2 cellular contexts compared by ENCODE assay signal in the genomic region with DNA sequence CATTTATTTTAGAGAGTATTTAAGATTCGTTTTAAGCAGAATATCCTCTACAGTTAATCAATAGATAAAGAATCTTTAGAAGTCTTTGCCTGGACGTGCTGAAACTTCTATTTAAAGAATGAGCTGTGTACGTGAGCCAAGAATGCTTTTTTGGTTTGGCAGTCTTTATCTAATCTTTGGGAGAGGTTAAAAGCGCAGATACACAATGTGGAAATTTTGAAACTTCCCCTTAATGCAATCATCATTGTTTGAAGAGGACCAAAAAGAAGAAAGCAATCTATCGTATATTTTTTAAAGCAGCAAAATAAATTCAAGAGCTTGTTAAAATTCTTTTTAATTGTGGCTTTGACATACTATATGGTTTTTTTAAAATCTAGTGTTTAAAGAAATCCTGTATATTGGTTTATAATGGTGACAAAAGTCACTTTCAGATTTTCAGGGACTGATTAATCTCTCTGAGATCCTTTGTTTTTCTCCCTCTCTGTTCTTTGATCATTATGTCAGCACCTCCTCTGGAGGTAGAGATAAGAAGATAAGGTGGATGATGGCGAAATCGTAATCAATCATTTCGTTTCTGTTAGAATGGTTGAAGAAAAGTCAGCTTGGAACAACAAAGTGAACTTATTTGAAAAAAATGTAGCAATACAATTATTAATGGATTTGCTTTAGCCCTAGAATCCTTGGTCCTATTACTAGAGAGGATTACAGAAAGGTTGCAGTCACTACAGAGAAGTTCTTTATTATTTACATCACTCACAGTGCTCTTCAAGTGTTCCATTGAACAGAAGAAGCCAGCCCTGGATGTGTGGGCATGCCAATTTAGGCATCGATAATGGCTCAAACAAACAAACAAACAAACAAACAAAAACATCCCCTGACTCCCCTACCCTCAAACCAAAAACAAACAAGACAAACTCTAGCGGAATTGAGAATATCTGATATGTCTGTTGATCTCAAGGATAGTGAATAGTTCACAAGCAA.
A peak's percentile ranks its signal among the peaks of the same experiment; 100 is the strongest.
TF ChIP-seq lines count a peak whose summit lies in the region.

No MANE protein-coding gene starts in this region.

TF ChIP-seq in SK-N-SH treated with all-trans-retinoic acid at 6 μM for 48 hours, 23 proteins besides CTCF, POLR2A, EP300 and RAD21 (continued from another document and continues in another):
- TF ChIP-seq, protein P1, sequence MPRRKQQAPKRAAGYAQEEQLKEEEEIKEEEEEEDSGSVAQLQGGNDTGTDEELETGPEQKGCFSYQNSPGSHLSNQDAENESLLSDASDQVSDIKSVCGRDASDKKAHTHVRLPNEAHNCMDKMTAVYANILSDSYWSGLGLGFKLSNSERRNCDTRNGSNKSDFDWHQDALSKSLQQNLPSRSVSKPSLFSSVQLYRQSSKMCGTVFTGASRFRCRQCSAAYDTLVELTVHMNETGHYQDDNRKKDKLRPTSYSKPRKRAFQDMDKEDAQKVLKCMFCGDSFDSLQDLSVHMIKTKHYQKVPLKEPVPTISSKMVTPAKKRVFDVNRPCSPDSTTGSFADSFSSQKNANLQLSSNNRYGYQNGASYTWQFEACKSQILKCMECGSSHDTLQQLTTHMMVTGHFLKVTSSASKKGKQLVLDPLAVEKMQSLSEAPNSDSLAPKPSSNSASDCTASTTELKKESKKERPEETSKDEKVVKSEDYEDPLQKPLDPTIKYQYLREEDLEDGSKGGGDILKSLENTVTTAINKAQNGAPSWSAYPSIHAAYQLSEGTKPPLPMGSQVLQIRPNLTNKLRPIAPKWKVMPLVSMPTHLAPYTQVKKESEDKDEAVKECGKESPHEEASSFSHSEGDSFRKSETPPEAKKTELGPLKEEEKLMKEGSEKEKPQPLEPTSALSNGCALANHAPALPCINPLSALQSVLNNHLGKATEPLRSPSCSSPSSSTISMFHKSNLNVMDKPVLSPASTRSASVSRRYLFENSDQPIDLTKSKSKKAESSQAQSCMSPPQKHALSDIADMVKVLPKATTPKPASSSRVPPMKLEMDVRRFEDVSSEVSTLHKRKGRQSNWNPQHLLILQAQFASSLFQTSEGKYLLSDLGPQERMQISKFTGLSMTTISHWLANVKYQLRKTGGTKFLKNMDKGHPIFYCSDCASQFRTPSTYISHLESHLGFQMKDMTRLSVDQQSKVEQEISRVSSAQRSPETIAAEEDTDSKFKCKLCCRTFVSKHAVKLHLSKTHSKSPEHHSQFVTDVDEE (CRISPR knock-in tag; IDR thresholded peaks at IDR 0.05): no peak
- TF ChIP-seq PPARA (CRISPR knock-in tag; IDR thresholded peaks at IDR 0.05; ENCODE audit: borderline replicate concordance): no peak
- TF ChIP-seq SNAI2 (CRISPR knock-in tag; IDR thresholded peaks at IDR 0.05): no peak
- TF ChIP-seq ISL1 (CRISPR knock-in tag; IDR thresholded peaks at IDR 0.05): peak; percentile 100
- TF ChIP-seq, protein P2, sequence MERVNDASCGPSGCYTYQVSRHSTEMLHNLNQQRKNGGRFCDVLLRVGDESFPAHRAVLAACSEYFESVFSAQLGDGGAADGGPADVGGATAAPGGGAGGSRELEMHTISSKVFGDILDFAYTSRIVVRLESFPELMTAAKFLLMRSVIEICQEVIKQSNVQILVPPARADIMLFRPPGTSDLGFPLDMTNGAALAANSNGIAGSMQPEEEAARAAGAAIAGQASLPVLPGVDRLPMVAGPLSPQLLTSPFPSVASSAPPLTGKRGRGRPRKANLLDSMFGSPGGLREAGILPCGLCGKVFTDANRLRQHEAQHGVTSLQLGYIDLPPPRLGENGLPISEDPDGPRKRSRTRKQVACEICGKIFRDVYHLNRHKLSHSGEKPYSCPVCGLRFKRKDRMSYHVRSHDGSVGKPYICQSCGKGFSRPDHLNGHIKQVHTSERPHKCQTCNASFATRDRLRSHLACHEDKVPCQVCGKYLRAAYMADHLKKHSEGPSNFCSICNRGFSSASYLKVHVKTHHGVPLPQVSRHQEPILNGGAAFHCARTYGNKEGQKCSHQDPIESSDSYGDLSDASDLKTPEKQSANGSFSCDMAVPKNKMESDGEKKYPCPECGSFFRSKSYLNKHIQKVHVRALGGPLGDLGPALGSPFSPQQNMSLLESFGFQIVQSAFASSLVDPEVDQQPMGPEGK (CRISPR knock-in tag; IDR thresholded peaks at IDR 0.05; ENCODE audit: borderline replicate concordance): peak; percentile 70; the same call in 1 of the 2 replicates
- no peak for TF ChIP-seq OSR1 (CRISPR knock-in tag; IDR thresholded peaks at IDR 0.05)
- TF ChIP-seq GLIS3 (CRISPR knock-in tag; IDR thresholded peaks at IDR 0.05): no peak
- TF ChIP-seq, protein P3, sequence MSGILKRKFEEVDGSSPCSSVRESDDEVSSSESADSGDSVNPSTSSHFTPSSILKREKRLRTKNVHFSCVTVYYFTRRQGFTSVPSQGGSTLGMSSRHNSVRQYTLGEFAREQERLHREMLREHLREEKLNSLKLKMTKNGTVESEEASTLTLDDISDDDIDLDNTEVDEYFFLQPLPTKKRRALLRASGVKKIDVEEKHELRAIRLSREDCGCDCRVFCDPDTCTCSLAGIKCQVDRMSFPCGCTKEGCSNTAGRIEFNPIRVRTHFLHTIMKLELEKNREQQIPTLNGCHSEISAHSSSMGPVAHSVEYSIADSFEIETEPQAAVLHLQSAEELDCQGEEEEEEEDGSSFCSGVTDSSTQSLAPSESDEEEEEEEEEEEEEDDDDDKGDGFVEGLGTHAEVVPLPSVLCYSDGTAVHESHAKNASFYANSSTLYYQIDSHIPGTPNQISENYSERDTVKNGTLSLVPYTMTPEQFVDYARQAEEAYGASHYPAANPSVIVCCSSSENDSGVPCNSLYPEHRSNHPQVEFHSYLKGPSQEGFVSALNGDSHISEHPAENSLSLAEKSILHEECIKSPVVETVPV (CRISPR knock-in tag; IDR thresholded peaks at IDR 0.05): no peak
- TF ChIP-seq TOX (CRISPR knock-in tag; IDR thresholded peaks at IDR 0.05; ENCODE audit: borderline replicate concordance): 0 out of 2 replicates have a peak, but pooled peaks have one; percentile 20
- no peak for TF ChIP-seq TCF4 (CRISPR knock-in tag; IDR thresholded peaks at IDR 0.05; ENCODE audit: borderline replicate concordance)
- no peak for TF ChIP-seq ZNF70 (CRISPR knock-in tag; IDR thresholded peaks at IDR 0.05)
- TF ChIP-seq ZFP3 (CRISPR knock-in tag; IDR thresholded peaks at IDR 0.05): no peak
- no peak for TF ChIP-seq POU6F1 (CRISPR knock-in tag; IDR thresholded peaks at IDR 0.05; ENCODE audit: borderline replicate concordance, low read depth)
- no peak for TF ChIP-seq ZNF565 (CRISPR knock-in tag; conservative IDR thresholded peaks at IDR 0.05; ENCODE audit: low read depth)
- no peak for TF ChIP-seq ARNTL (CRISPR knock-in tag; IDR thresholded peaks at IDR 0.05; ENCODE audit: borderline replicate concordance, low read depth)

TF ChIP-seq in HepG2, 621 proteins besides CTCF, POLR2A, EP300 and RAD21 (continues in another document):
- TF ChIP-seq, protein P4, sequence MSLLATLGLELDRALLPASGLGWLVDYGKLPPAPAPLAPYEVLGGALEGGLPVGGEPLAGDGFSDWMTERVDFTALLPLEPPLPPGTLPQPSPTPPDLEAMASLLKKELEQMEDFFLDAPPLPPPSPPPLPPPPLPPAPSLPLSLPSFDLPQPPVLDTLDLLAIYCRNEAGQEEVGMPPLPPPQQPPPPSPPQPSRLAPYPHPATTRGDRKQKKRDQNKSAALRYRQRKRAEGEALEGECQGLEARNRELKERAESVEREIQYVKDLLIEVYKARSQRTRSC (CRISPR knock-in tag; IDR thresholded peaks at IDR 0.05; ENCODE audit: low read depth): no peak
- TF ChIP-seq, protein P5, sequence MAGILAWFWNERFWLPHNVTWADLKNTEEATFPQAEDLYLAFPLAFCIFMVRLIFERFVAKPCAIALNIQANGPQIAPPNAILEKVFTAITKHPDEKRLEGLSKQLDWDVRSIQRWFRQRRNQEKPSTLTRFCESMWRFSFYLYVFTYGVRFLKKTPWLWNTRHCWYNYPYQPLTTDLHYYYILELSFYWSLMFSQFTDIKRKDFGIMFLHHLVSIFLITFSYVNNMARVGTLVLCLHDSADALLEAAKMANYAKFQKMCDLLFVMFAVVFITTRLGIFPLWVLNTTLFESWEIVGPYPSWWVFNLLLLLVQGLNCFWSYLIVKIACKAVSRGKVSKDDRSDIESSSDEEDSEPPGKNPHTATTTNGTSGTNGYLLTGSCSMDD (CRISPR knock-in tag; IDR thresholded peaks at IDR 0.05): no peak
- TF ChIP-seq, protein P6, sequence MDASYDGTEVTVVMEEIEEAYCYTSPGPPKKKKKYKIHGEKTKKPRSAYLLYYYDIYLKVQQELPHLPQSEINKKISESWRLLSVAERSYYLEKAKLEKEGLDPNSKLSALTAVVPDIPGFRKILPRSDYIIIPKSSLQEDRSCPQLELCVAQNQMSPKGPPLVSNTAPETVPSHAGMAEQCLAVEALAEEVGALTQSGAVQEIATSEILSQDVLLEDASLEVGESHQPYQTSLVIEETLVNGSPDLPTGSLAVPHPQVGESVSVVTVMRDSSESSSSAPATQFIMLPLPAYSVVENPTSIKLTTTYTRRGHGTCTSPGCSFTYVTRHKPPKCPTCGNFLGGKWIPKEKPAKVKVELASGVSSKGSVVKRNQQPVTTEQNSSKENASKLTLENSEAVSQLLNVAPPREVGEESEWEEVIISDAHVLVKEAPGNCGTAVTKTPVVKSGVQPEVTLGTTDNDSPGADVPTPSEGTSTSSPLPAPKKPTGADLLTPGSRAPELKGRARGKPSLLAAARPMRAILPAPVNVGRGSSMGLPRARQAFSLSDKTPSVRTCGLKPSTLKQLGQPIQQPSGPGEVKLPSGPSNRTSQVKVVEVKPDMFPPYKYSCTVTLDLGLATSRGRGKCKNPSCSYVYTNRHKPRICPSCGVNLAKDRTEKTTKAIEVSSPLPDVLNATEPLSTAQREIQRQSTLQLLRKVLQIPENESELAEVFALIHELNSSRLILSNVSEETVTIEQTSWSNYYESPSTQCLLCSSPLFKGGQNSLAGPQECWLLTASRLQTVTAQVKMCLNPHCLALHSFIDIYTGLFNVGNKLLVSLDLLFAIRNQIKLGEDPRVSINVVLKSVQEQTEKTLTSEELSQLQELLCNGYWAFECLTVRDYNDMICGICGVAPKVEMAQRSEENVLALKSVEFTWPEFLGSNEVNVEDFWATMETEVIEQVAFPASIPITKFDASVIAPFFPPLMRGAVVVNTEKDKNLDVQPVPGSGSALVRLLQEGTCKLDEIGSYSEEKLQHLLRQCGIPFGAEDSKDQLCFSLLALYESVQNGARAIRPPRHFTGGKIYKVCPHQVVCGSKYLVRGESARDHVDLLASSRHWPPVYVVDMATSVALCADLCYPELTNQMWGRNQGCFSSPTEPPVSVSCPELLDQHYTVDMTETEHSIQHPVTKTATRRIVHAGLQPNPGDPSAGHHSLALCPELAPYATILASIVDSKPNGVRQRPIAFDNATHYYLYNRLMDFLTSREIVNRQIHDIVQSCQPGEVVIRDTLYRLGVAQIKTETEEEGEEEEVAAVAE (CRISPR knock-in tag; IDR thresholded peaks at IDR 0.05; ENCODE audit: borderline replicate concordance): no peak
- 0 out of 2 replicates have a peak, but pooled peaks have one; percentile 67 for TF ChIP-seq ZNF383 (CRISPR knock-in tag; IDR thresholded peaks at IDR 0.05; ENCODE audit: borderline replicate concordance)
- no peak for TF ChIP-seq JDP2 (CRISPR knock-in tag; IDR thresholded peaks at IDR 0.05; ENCODE audit: borderline replicate concordance)
- TF ChIP-seq MEIS2 (CRISPR knock-in tag; IDR thresholded peaks at IDR 0.05): peak; percentile 98
- TF ChIP-seq TRIM24 (CRISPR knock-in tag; IDR thresholded peaks at IDR 0.05): 0 out of 2 replicates have a peak, but pooled peaks have one; percentile 49
- TF ChIP-seq ATF7-NPFF (CRISPR knock-in tag; IDR thresholded peaks at IDR 0.05; ENCODE audit: low read depth): no peak
- TF ChIP-seq ZZZ3 (CRISPR knock-in tag; IDR thresholded peaks at IDR 0.05; ENCODE audit: borderline replicate concordance): no peak
- peak; percentile 30; the same call in 1 of the 2 replicates for TF ChIP-seq ZNF629 (CRISPR knock-in tag; conservative IDR thresholded peaks at IDR 0.05)
- TF ChIP-seq CHCHD3 (CRISPR knock-in tag; IDR thresholded peaks at IDR 0.05): no peak
- no peak for TF ChIP-seq ZNF205 (CRISPR knock-in tag; IDR thresholded peaks at IDR 0.05)
- 0 out of 2 replicates have a peak, but pooled peaks have one; percentile 57 for TF ChIP-seq CSRNP1 (CRISPR knock-in tag; IDR thresholded peaks at IDR 0.05)
- TF ChIP-seq ZNF713 (CRISPR knock-in tag; IDR thresholded peaks at IDR 0.05): no peak
- TF ChIP-seq ZNF235 (CRISPR knock-in tag; IDR thresholded peaks at IDR 0.05; ENCODE audit: borderline replicate concordance): no peak
- TF ChIP-seq KDM5A (IDR thresholded peaks at IDR 0.05; ENCODE audit: borderline replicate concordance, low read length): no peak; the same call in 1 of the 2 replicates
- TF ChIP-seq ZFAT (CRISPR knock-in tag; conservative IDR thresholded peaks at IDR 0.05): no peak
- TF ChIP-seq MXD1 (CRISPR knock-in tag; IDR thresholded peaks at IDR 0.05): no peak
